In the genomic region with DNA sequence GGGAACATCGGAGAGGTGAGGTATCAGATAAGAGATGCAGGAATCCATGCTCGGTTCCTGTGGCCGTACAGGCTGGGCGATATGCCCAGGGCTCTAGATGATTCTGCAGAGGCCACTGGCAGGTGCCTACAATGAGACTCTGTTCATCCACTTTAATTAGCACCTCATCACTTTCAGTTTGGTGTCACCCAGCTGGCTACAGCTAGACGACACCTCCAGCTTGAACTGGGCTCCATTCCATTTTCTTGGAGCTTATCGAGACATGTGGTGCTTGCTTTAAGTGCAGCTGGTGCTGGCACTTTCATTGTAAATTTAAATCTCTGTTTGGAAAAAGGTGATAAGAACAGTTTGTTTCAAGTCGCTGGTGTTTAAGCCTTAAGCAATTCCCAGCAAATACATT, we compare ENCODE assay signal across 12 cellular contexts.
DNase-seq lines count a peak whose midpoint lies in the region; ATAC-seq and TF ChIP-seq lines count a peak whose summit lies in the region.
"Had no signal": no experiment of that assay in that cellular context is flagged by ENCODE, and none has a peak within 500 bp of the region (broad histone marks: within the 10 kb centered on the region; RNA-seq: fewer than 3 reads in every experiment).

No MANE protein-coding gene starts in this region.

- no peaks in the 10 kb centered on the region for H3K27me3 ChIP-seq in right atrium auricular region
- no peaks in the 10 kb centered on the region for H3K27me3 ChIP-seq in psoas muscle (ENCODE audit: insufficient read depth in 3 of 3, low read length in 2 of 3)
- H3K27me3 ChIP-seq in colonic mucosa, result no peaks in the 10 kb centered on the region
- H3K27me3 ChIP-seq: sigmoid colon had no signal

- intact Hi-C loops in psoas muscle (cut with DNase I), result no loop called here
- intact Hi-C loops in colonic mucosa (cut with DNase I), result no loop called here

- WGBS in psoas muscle, 3 donors, result 14 to 16% (median 15%) methylated on average over 7 of the region's 7 CpGs

- ATAC-seq in psoas muscle, result no peak

- peak; percentile 43 for DNase-seq in NCI-H1092 (lab: John Stamatoyannopoulos, UW)
- peak; percentile 67 for DNase-seq in right atrium auricular region (ENCODE audit: low spot score)
- no peak for DNase-seq in psoas muscle
- DNase-seq in NCI-H2029 (lab: John Stamatoyannopoulos, UW), result no peak
- DNase-seq in colonic mucosa, result no peak
- DNase-seq in NCI-H2171 treated with DMSO at 0.1 percent for 48 hours (lab: John Stamatoyannopoulos, UW), result no peak
- no peak for DNase-seq in HT-29 (ENCODE audit: low spot score)
- DNase-seq: activated CD4-positive, alpha-beta T cell treated with anti-CD3 and anti-CD28 coated beads for 48 hours; sigmoid colon had no signal

- no peak for TF ChIP-seq CTCF in VCaP (conservative IDR thresholded peaks at IDR 0.05)
- TF ChIP-seq CTCF in right atrium auricular region (IDR thresholded peaks at IDR 0.05), result no peak
- TF ChIP-seq CTCF in psoas muscle (IDR thresholded peaks at IDR 0.05), result no peak
- no peak for TF ChIP-seq CTCF in colonic mucosa (IDR thresholded peaks at IDR 0.05)

- no peak overlapping the region for H3K9ac ChIP-seq in colonic mucosa (ENCODE audit: low read depth in 2 of 2, low read length in 2 of 2)

- H3K4me1 ChIP-seq in right atrium auricular region (peaks cover 0 to 16% of the 10 kb centered on the region in 2 donors), psoas muscle (peaks cover 4% of the 10 kb centered on the region), colonic mucosa (no peaks in the 10 kb centered on the region)
- H3K4me1 ChIP-seq: sigmoid colon had no signal

- H3K4me3 ChIP-seq in right atrium auricular region (peak overlapping the region; percentile 24 to 33), psoas muscle (peak overlapping the region; percentile 15), colonic mucosa (no peak overlapping the region)
- H3K4me3 ChIP-seq: sigmoid colon had no signal

- H3K36me3 ChIP-seq in right atrium auricular region (no peaks in the 10 kb centered on the region), psoas muscle (ENCODE audit: insufficient read depth in 1 of 2, low read depth in 1 of 2) (no peaks in the 10 kb centered on the region), colonic mucosa (no peaks in the 10 kb centered on the region)
- H3K36me3 ChIP-seq: sigmoid colon had no signal

- H3K27ac ChIP-seq in VCaP (peak overlapping the region; percentile 20; the same call in 1 of the 2 replicates), right atrium auricular region (peak overlapping the region; percentile 27 to 71), psoas muscle (no peak overlapping the region), colonic mucosa (no peak overlapping the region)
- H3K27ac ChIP-seq: C4-2B, epithelial cell of prostate had no signal

- H3K9me3 ChIP-seq in right atrium auricular region, result no peaks in the 10 kb centered on the region
- no peaks in the 10 kb centered on the region for H3K9me3 ChIP-seq in psoas muscle
- H3K9me3 ChIP-seq in colonic mucosa, result no peaks in the 10 kb centered on the region
- H3K9me3 ChIP-seq: sigmoid colon had no signal

Comparison
In these comparisons a context has a peak if more than half of its experiments do, and no peak if none do; other contexts are left out.
1. DNase-seq: peak in NCI-H1092 (single experiment) and right atrium auricular region (single experiment); none in psoas muscle (0 of 2), NCI-H2029 (single experiment), colonic mucosa (single experiment), NCI-H2171 treated with DMSO at 0.1 percent for 48 hours (single experiment) and HT-29 (single experiment).
2. H3K27ac ChIP-seq: peak in VCaP (single experiment) and right atrium auricular region (2 of 2); none in psoas muscle (single experiment) and colonic mucosa (single experiment).